In the genomic region with DNA sequence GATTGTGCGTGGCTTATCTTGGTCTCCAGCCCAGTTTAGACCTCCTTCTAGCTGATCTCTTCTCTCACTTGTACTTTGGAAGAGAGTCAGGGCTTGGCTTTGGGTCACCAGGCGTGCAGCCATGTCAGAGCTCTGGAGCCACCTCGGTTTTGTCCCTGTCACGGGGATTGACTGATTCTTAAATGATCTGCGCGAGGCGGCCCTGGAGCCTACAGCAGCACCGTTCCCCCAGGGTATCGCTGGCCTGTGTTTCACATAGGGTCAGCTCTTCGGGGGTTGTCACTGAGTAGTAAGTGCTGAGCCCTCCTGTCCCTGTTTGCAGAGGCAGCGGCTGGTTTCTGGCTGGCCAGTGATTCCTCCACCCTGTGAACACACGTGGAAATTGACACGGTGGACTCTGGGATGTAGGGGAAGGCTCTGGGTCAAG, we compare ENCODE assay signal across 12 cellular contexts.
DNase-seq lines count a peak whose midpoint lies in the region; TF ChIP-seq lines count a peak whose summit lies in the region.
"Had no signal": no experiment of that assay in that cellular context is flagged by ENCODE, and none has a peak within 500 bp of the region (broad histone marks: within the 10 kb centered on the region; RNA-seq: fewer than 3 reads in every experiment).

No MANE protein-coding gene starts in this region.

- peak overlapping the region in 6 of 7 donors; percentile 41 to 83 (median 67) for H3K4me3 Mint-ChIP-seq in CD8-positive, alpha-beta memory T cell

- no peaks in the 10 kb centered on the region for H3K79me1 ChIP-seq in neuronal stem cell (ENCODE audit: low read depth, low read length)

- POLR2A ChIA-PET in CD8-positive, alpha-beta memory T cell (lab: Charles Lee): interaction anchor here (0.7 to 3.3 kb wide), 4 partner anchors 8 to 327 kb away, joined by 4 to 15 read pairs (median 4); no protein-coding TSS in a partner anchor

- CTCF ChIA-PET in CD8-positive, alpha-beta memory T cell (lab: Charles Lee): interaction anchor here (1.2 to 2.2 kb wide), 5 partner anchors 8 to 188 kb away, joined by 3 to 11 read pairs (median 4); no protein-coding TSS in a partner anchor

- H3K4me1 ChIP-seq in CD8-positive, alpha-beta memory T cell (ENCODE audit: insufficient read depth, low read length): peaks cover 69% of the 10 kb centered on the region
- H3K4me1 ChIP-seq in ascending aorta (peaks cover 6 to 21% of the 10 kb centered on the region in 2 donors), neuronal stem cell (ENCODE audit: control insufficient read depth in 2 of 2, insufficient read depth in 1 of 2, low read depth in 1 of 2, low read length in 2 of 2) (peaks cover 8 to 17% of the 10 kb centered on the region in 2 donors)

- no peak overlapping the region for H2BK15ac ChIP-seq in neuronal stem cell (ENCODE audit: low read length)

- H3K9me3 ChIP-seq in CD8-positive, alpha-beta memory T cell (ENCODE audit: low read length): no peaks in the 10 kb centered on the region
- H3K9me3 ChIP-seq in ascending aorta: no peaks in the 10 kb centered on the region
- H3K9me3 ChIP-seq in neuronal stem cell (replicated peaks in 1 of 2; ENCODE audit: control insufficient read depth in 2 of 2, insufficient read depth in 1 of 2, low read depth in 1 of 2, low read length in 2 of 2): no peaks in the 10 kb centered on the region
- H3K9me3 ChIP-seq: tibial artery had no signal

- no peak overlapping the region for H2BK5ac ChIP-seq in neuronal stem cell (ENCODE audit: low read length)

- H3K27me3 ChIP-seq in CD8-positive, alpha-beta memory T cell (ENCODE audit: insufficient read depth, low read length, poor library complexity, severe bottlenecking): no peaks in the 10 kb centered on the region
- H3K27me3 ChIP-seq in HL-60 (ENCODE audit: insufficient read depth, poor library complexity, severe bottlenecking) (no peaks in the 10 kb centered on the region), ascending aorta (no peaks in the 10 kb centered on the region), neuronal stem cell (ENCODE audit: control insufficient read depth in 3 of 3, insufficient read depth in 3 of 3, low read depth in 1 of 3, low read length in 3 of 3) (no peaks in the 10 kb centered on the region)
- H3K27me3 ChIP-seq: tibial artery had no signal

- no peaks in the 10 kb centered on the region for H3K36me3 ChIP-seq in CD8-positive, alpha-beta memory T cell (ENCODE audit: insufficient read depth, low read length)
- H3K36me3 ChIP-seq in ascending aorta: no peaks in the 10 kb centered on the region
- peaks cover 0 to 3% of the 10 kb centered on the region in 2 donors for H3K36me3 ChIP-seq in neuronal stem cell (replicated peaks in 1 of 2; ENCODE audit: control insufficient read depth in 2 of 2, insufficient read depth in 2 of 2, low read length in 2 of 2)

- no CpG with 5 or more reads among the region's 13 CpGs for WGBS in neuronal stem cell (ENCODE audit: extremely low coverage in 2 of 2, insufficient read length in 2 of 2, insufficient replicate concordance in 1 of 2), 2 donors

- H4K8ac ChIP-seq in neuronal stem cell (ENCODE audit: low read depth, low read length): no peak overlapping the region

- H3K4me2 ChIP-seq in neuronal stem cell (ENCODE audit: insufficient read depth, low read length, poor library complexity, severe bottlenecking): no peak overlapping the region

- intact Hi-C loops in ascending aorta (cut with DNase I): no loop called here

- peak overlapping the region; percentile 11 for H3K4me3 ChIP-seq in CD8-positive, alpha-beta memory T cell (ENCODE audit: low read length)
- H3K4me3 ChIP-seq in HL-60 (replicated peaks; ENCODE audit: insufficient read depth, low read length): no peak overlapping the region
- peak overlapping the region in 1 of 2 donors; percentile 21 for H3K4me3 ChIP-seq in ascending aorta
- no peak overlapping the region for H3K4me3 ChIP-seq in neuronal stem cell (ENCODE audit: low read length in 2 of 2)
- H3K4me3 ChIP-seq: tibial artery had no signal

- no peak overlapping the region for H3K9ac ChIP-seq in neuronal stem cell (ENCODE audit: low read depth, low read length, poor library complexity)

- H3K27ac ChIP-seq in CD8-positive, alpha-beta memory T cell (ENCODE audit: low read depth, low read length): no peak overlapping the region
- peak overlapping the region; percentile 51 for H3K27ac ChIP-seq in HL-60 (replicated peaks)
- peak overlapping the region; percentile 22 to 55 for H3K27ac ChIP-seq in ascending aorta
- no peak overlapping the region for H3K27ac ChIP-seq in neuronal stem cell (replicated peaks; ENCODE audit: low read length)

- H3K27me3 Mint-ChIP-seq in CD8-positive, alpha-beta memory T cell: peaks cover 0 to 2% of the 10 kb centered on the region in 2 donors
- H3K27me3 Mint-ChIP-seq: CD4-positive, CD25-positive, alpha-beta regulatory T cell had no signal

- H2AK5ac ChIP-seq in neuronal stem cell (ENCODE audit: low read depth, low read length): no peak overlapping the region

- H2BK120ac ChIP-seq in neuronal stem cell (ENCODE audit: low read depth, low read length): no peak overlapping the region

- H2AFZ ChIP-seq in neuronal stem cell (ENCODE audit: low read length): no peak overlapping the region

- peak overlapping the region; percentile 51 to 96 (median 86) for H3K27ac Mint-ChIP-seq in CD8-positive, alpha-beta memory T cell

- H3K9me3 Mint-ChIP-seq in CD8-positive, alpha-beta memory T cell: no peaks in the 10 kb centered on the region
- H3K9me3 Mint-ChIP-seq: CD4-positive, CD25-positive, alpha-beta regulatory T cell had no signal

- TF ChIP-seq CTCF in HL-60 (IDR thresholded peaks at IDR 0.05; ENCODE audit: insufficient read depth, low read length): no peak
- TF ChIP-seq CTCF in ascending aorta (IDR thresholded peaks at IDR 0.05): no peak

- H4K91ac ChIP-seq in neuronal stem cell (ENCODE audit: low read depth, low read length, poor library complexity): peak overlapping the region; percentile 48

- no peak overlapping the region for H2BK12ac ChIP-seq in neuronal stem cell (ENCODE audit: low read length)

- no peak overlapping the region for H3K18ac ChIP-seq in neuronal stem cell (ENCODE audit: low read length)

- no peak overlapping the region for H3K4ac ChIP-seq in neuronal stem cell (ENCODE audit: low read length)

- no peak for DNase-seq in CD8-positive, alpha-beta memory T cell
- DNase-seq in HL-60 (ENCODE audit: low read depth in 1 of 2, low spot score in 1 of 2) (no peak), ascending aorta (ENCODE audit: low spot score in 2 of 2) (peak in 1 of 2 donors; percentile 54), neuronal stem cell (ENCODE audit: low spot score) (no peak), NCI-H524 treated with DMSO at 0.1 percent for 48 hours (lab: John Stamatoyannopoulos, UW) (no peak), SHP77 (lab: John Stamatoyannopoulos, UW) (no peak), NCI-H1105 (lab: John Stamatoyannopoulos, UW) (no peak)
- DNase-seq in central memory CD4-positive, alpha-beta T cell: no peak
- DNase-seq: CD4-positive, CD25-positive, alpha-beta regulatory T cell; kidney glomerular epithelial cell; NCI-H510A had no signal

- H3K23ac ChIP-seq in neuronal stem cell (ENCODE audit: low read depth, low read length, poor library complexity): no peak overlapping the region

- H3K4me1 Mint-ChIP-seq in CD8-positive, alpha-beta memory T cell: peaks cover 46 to 75% (median 62%) of the 10 kb centered on the region in 3 donors

- peaks cover 6 to 23% (median 13%) of the 10 kb centered on the region in 3 donors for H3K36me3 Mint-ChIP-seq in CD8-positive, alpha-beta memory T cell

- peak overlapping the region; percentile 26 for H3K14ac ChIP-seq in neuronal stem cell (ENCODE audit: low read length)

Comparison
In these comparisons a context has a peak if more than half of its experiments do, and no peak if none do; other contexts are left out.
1. H3K27ac ChIP-seq: peak in HL-60 (single experiment) and ascending aorta (2 of 2); none in CD8-positive, alpha-beta memory T cell (single experiment) and neuronal stem cell (single experiment).